In the genomic region with DNA sequence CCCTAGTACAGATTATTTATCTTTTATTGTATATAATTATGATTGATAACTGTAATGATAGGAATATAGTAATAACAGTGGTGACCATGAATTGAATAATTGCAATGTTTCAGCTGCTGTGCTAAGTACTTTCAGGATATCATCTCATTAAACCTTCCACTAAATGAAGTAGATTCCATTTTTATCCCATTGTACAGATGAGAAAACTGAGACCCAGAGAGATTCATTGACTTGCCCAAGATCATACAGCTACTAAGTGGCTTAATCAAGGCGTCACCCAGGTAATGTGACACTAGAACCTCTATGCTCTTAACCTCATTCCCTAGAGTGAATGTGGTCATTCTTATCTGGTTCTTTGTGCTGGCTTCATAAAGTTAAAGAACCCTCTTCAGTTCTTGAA, we compare ENCODE assay signal across 34 cellular contexts.
"Had no signal": no experiment of that assay in that cellular context is flagged by ENCODE, and none has a peak within 500 bp of the region (broad histone marks: within the 10 kb centered on the region; RNA-seq: fewer than 3 reads in every experiment).

No MANE protein-coding gene starts in this region.

- H3K36me3 ChIP-seq: adrenal gland, brain microvascular endothelial cell, breast epithelium, cardiac muscle cell had no signal

- ATAC-seq: activated naive CD4-positive, alpha-beta T cell treated with anti-CD3 and anti-CD28 coated beads, Interleukin-2, amount 50 U/mL, for 72 hours; activated naive CD8-positive, alpha-beta T cell treated with anti-CD3 and anti-CD28 coated beads, Interleukin-2, amount 50 U/mL, for 24 hours; activated T-cell treated with anti-CD3 and anti-CD28 coated beads, Interleukin-2, amount 50 U/mL, for 4 hours; activated T-cell treated with anti-CD3 and anti-CD28 coated beads, Interleukin-2, amount 50 U/mL, for 72 hours; activated T-helper 17 cell treated with anti-CD3 and anti-CD28 coated beads, Interleukin-2, amount 50 U/mL, for 72 hours; body of pancreas had no signal

- H3K27ac ChIP-seq: adrenal gland, ascending aorta, body of pancreas, brain microvascular endothelial cell, breast epithelium, cardiac muscle cell had no signal

- H3K4me1 ChIP-seq: adrenal gland, ascending aorta, breast epithelium had no signal

- H3K27me3 ChIP-seq: adrenal gland, ascending aorta, body of pancreas, brain microvascular endothelial cell, breast epithelium, cardiac muscle cell had no signal

- H3K4me3 ChIP-seq: adrenal gland, ascending aorta, body of pancreas, breast epithelium, cardiac muscle cell had no signal

- H3K9me3 ChIP-seq: adrenal gland, ascending aorta, body of pancreas, breast epithelium had no signal

- FAIRE-seq: astrocyte, bronchial epithelial cell had no signal

- DNase-seq: activated effector memory CD4-positive, alpha-beta T cell treated with anti-CD3 and anti-CD28 coated beads, Interleukin-2, amount 50 U/mL, for 16 hours; activated effector memory CD4-positive, alpha-beta T cell treated with Interleukin-2 at 50 U/mL for 16 hours; activated gamma-delta T cell; activated gamma-delta T cell treated with Interleukin-2 at 50 U/mL for 16 hours; activated naive CD4-positive, alpha-beta T cell; activated naive CD4-positive, alpha-beta T cell treated with anti-CD3 and anti-CD28 coated beads for 36 hours; activated naive CD4-positive, alpha-beta T cell treated with anti-CD3 and anti-CD28 coated beads, Interleukin-2, amount 10 ng/mL, durations not matched to agents 7 days and 5 days; activated naive CD4-positive, alpha-beta T cell treated with anti-CD3 and anti-CD28 coated beads, Interleukin-2, amount 50 U/mL, for 16 hours; activated naive CD4-positive, alpha-beta T cell treated with Interleukin-2 at 50 U/mL for 16 hours; activated naive CD8-positive, alpha-beta T cell treated with anti-CD3 and anti-CD28 coated beads for 36 hours; activated naive CD8-positive, alpha-beta T cell treated with anti-CD3 and anti-CD28 coated beads, Interleukin-2, amount 10 ng/mL, durations not matched to agents 7 days and 5 days; activated naive CD8-positive, alpha-beta T cell treated with anti-CD3 and anti-CD28 coated beads, Interleukin-2, amount 50 U/mL, for 24 hours; activated T-cell treated with anti-CD3 and anti-CD28 coated beads, Interleukin-2, amount 50 U/mL, for 1 hour; activated T-cell treated with anti-CD3 and anti-CD28 coated beads, Interleukin-2, amount 50 U/mL, for 24 hours; activated T-cell treated with anti-CD3 and anti-CD28 coated beads, Interleukin-2, amount 50 U/mL, for 4 hours; activated T-cell treated with anti-CD3 and anti-CD28 coated beads, Interleukin-2, amount 50 U/mL, for 48 hours; activated T-cell treated with anti-CD3 and anti-CD28 coated beads, Interleukin-2, amount 50 U/mL, for 72 hours; adrenal gland; amniotic stem cell; amygdala; anterior cingulate cortex; aorta; body of pancreas; brain microvascular endothelial cell; caudate nucleus; central memory CD4-positive, alpha-beta T cell; cerebellar nuclear complex had no signal
